8 cellular contexts compared by ENCODE assay signal in genomic region chr18:34493566-34494358, GRCh38.
DNase-seq lines count a peak whose midpoint lies in the region; ATAC-seq and TF ChIP-seq lines count a peak whose summit lies in the region.

No MANE protein-coding gene starts in this region.

- in situ Hi-C loops in astrocyte of the spinal cord (cut with HindIII; ENCODE audit: low sequenced_read_pairs): no loop called here

- H3K27ac ChIP-seq in iPS-18a (ENCODE audit: low read length): no peak overlapping the region
- peak overlapping the region in 4 of 21 experiments; percentile 19 to 62 (median 38) for H3K27ac ChIP-seq in skin epidermis

- H3K36me3 ChIP-seq in GM06990 (ENCODE audit: control insufficient read depth, insufficient read depth, low read length) (no peaks in the 10 kb centered on the region), iPS-18a (ENCODE audit: control insufficient read depth, low read depth, low read length) (no peaks in the 10 kb centered on the region)

- peak; percentile 76 for DNase-seq in GM06990 (ENCODE audit: extremely low read depth, insufficient read length)
- DNase-seq in LNCaP clone FGC (ENCODE audit: low read depth): no peak
- peak; percentile 15 for DNase-seq in astrocyte of the spinal cord (ENCODE audit: low read depth, low spot score)
- DNase-seq in SKM-1 treated with dmso at 0.1 percent for 144 hours (lab: John Stamatoyannopoulos, UW; ENCODE audit: unreplicated experiment): no peak
- no peak for DNase-seq in mesenteric fat pad (ENCODE audit: low spot score)

- H3K4me1 ChIP-seq in iPS-18a (ENCODE audit: control insufficient read depth, low read depth, low read length): peaks cover 32% of the 10 kb centered on the region

- H3K9ac ChIP-seq in iPS-18a (ENCODE audit: low read length): peak overlapping the region; percentile 73

- TF ChIP-seq CTCF in GM06990 (IDR thresholded peaks at IDR 0.05; ENCODE audit: insufficient read depth, low read length, poor library complexity, severe bottlenecking) (no peak), LNCaP clone FGC (IDR thresholded peaks at IDR 0.05; ENCODE audit: control insufficient read depth, extremely low read depth, insufficient read depth) (no peak; the same call in 1 of the 2 replicates), astrocyte of the spinal cord (IDR thresholded peaks at IDR 0.05; ENCODE audit: low read depth, low read length) (no peak)

- ATAC-seq in GM21526 (IDR thresholded peaks at IDR 0.05; ENCODE audit: low FRiP score, unreplicated experiment): peak; percentile 65

- no peak overlapping the region for H3K4me3 ChIP-seq in GM06990 (replicated peaks; ENCODE audit: low read depth, low read length)
- peak overlapping the region; percentile 56 for H3K4me3 ChIP-seq in LNCaP clone FGC (ENCODE audit: low read depth, low read length)
- H3K4me3 ChIP-seq in astrocyte of the spinal cord (ENCODE audit: low read depth, low read length): peak overlapping the region; percentile 56
- H3K4me3 ChIP-seq in iPS-18a (ENCODE audit: low read length): peak overlapping the region; percentile 80
- peak overlapping the region; percentile 7 to 45 (median 30) for H3K4me3 ChIP-seq in skin epidermis

- H3K9me3 ChIP-seq in iPS-18a (ENCODE audit: control insufficient read depth, low read depth, low read length): no peaks in the 10 kb centered on the region

- H3K27me3 ChIP-seq in GM06990 (replicated peaks; ENCODE audit: control insufficient read depth, insufficient read depth, low read length) (no peaks in the 10 kb centered on the region), iPS-18a (ENCODE audit: control insufficient read depth, insufficient read depth, low read length) (peaks cover 13% of the 10 kb centered on the region)

Comparison
In these comparisons a context has a peak if more than half of its experiments do, and no peak if none do; other contexts are left out.
1. DNase-seq: peak in GM06990 (single experiment) and astrocyte of the spinal cord (single experiment); none in LNCaP clone FGC (single experiment), SKM-1 treated with dmso at 0.1 percent for 144 hours (single experiment) and mesenteric fat pad (single experiment).